16 cellular contexts compared by ENCODE assay signal in the genomic region with DNA sequence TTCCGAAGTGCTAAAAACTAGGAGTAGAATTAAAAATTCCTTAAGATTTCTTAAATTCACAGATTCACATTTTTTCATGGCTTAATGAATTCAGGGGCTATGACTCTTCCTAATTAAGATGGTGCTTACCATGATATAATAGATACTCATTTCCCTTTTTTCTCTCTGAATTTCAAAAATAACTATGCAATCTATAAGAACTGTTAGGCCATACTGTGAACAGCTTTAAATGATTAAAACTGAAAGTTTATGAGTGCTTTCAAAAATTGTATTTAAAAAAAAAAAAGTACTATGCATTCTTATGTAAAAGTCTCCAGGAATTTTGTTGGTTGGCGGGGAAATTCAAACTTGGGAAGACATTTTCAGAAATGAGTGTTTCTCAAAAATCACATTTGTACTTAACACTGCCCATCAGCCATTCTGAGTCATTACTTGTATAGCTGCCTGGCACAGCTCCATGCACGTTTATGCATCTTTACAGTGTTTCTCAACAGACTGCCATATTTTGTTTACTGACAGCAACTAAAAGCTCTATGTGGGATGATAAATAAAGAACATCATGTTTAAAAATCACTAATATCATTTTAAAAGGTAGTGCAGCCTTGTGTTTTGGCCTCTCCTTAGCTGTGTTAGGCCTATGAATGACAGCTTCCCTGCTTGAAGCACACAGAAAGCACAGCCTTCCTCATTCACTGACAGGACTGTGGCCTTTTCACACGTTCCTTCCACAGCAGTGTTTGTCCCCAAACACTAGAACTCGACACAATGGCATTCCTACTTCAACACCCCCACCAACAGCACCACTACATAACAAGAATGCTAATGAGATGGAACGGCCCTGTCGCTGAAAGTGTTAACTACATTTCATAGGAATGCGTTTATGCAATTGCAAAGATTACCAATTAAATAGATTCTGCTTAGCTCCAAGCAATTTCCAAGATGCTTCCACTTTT.
A peak's percentile ranks its signal among the peaks of the same experiment; 100 is the strongest.
DNase-seq lines count a peak whose midpoint lies in the region; ATAC-seq and TF ChIP-seq lines count a peak whose summit lies in the region.
"Had no signal": no experiment of that assay in that cellular context is flagged by ENCODE, and none has a peak within 500 bp of the region (broad histone marks: within the 10 kb centered on the region; RNA-seq: fewer than 3 reads in every experiment).

No MANE protein-coding gene starts in this region.

- H3K27ac ChIP-seq in GM23338 (ENCODE audit: low read depth): peak overlapping the region; percentile 90
- H3K27ac ChIP-seq: skin epidermis, tibial nerve had no signal

- H3K27me3 Mint-ChIP-seq in GM23338 (ENCODE audit: insufficient read depth, low read depth, poor library complexity) (peaks cover 3% of the 10 kb centered on the region), nephron progenitor cell (ENCODE audit: low read depth, poor library complexity) (peaks cover 3% of the 10 kb centered on the region)

- no peaks in the 10 kb centered on the region for H3K79me2 ChIP-seq in GM23338 (replicated peaks; ENCODE audit: insufficient read depth)

- H4K20me1 ChIP-seq in GM23338 (replicated peaks; ENCODE audit: insufficient read depth): no peaks in the 10 kb centered on the region

- DNase-seq in GM23338 (ENCODE audit: low spot score) (peak; percentile 77), NCI-H146 treated with DMSO at 0.1 percent for 48 hours (lab: John Stamatoyannopoulos, UW; ENCODE audit: unreplicated experiment) (peak; percentile 21), ecto neural progenitor cell (ENCODE audit: low spot score) (peak; percentile 55), nephron progenitor cell (peak; percentile 6), H7 (no peak), COLO668 (lab: John Stamatoyannopoulos, UW; ENCODE audit: unreplicated experiment) (no peak)
- no peak for DNase-seq in activated CD4-positive, alpha-beta T cell treated with anti-CD3 and anti-CD28 coated beads, Interleukin-2, amount 50 U/mL, for 48 hours
- DNase-seq in activated T-cell treated with anti-CD3 and anti-CD28 coated beads, Interleukin-2, amount 50 U/mL, for 1 hour: no peak
- DNase-seq: activated CD4-positive, alpha-beta T cell treated with anti-CD3 and anti-CD28 coated beads for 4 hours; cerebellar nuclear complex; left cardiac atrium; natural killer cell; NCI-H1092 treated with DMSO at 0.1 percent for 48 hours had no signal

- H3K36me3 Mint-ChIP-seq in GM23338 (ENCODE audit: low read depth): no peaks in the 10 kb centered on the region
- no peaks in the 10 kb centered on the region for H3K36me3 Mint-ChIP-seq in nephron progenitor cell (ENCODE audit: low read depth)
- H3K36me3 Mint-ChIP-seq: natural killer cell had no signal

- H3K27ac Mint-ChIP-seq in GM23338: peak overlapping the region; percentile 93
- peak overlapping the region; percentile 88 for H3K27ac Mint-ChIP-seq in nephron progenitor cell
- H3K27ac Mint-ChIP-seq: activated T-helper 2 cell treated with anti-CD3 and anti-CD28 coated beads, Interferon-gamma antibody, Interleukin-2, Interleukin-4, amounts not matched to agents 10 μg/mL and 5 μg/mL and 100 μg/mL, durations not matched to agents 14 hours and 24 hours and 36 hours; natural killer cell had no signal

- H3K4me3 Mint-ChIP-seq in GM23338 (peak overlapping the region; percentile 57), nephron progenitor cell (no peak overlapping the region)
- H3K4me3 Mint-ChIP-seq: natural killer cell had no signal

- H3K36me3 ChIP-seq in GM23338 (ENCODE audit: insufficient read depth) (no peaks in the 10 kb centered on the region), H7 (replicated peaks; ENCODE audit: control insufficient read depth, insufficient read depth, low read length) (no peaks in the 10 kb centered on the region)
- H3K36me3 ChIP-seq: tibial nerve had no signal

- no peaks in the 10 kb centered on the region for H3K9me3 Mint-ChIP-seq in GM23338
- no peaks in the 10 kb centered on the region for H3K9me3 Mint-ChIP-seq in nephron progenitor cell
- H3K9me3 Mint-ChIP-seq: activated T-helper 2 cell treated with anti-CD3 and anti-CD28 coated beads, Interferon-gamma antibody, Interleukin-2, Interleukin-4, amounts not matched to agents 10 μg/mL and 5 μg/mL and 100 μg/mL, durations not matched to agents 14 hours and 24 hours and 36 hours; natural killer cell had no signal

- TF ChIP-seq CTCF in GM23338 (conservative IDR thresholded peaks at IDR 0.05; ENCODE audit: low read depth in 2 of 2) (no peak), nephron progenitor cell (IDR thresholded peaks at IDR 0.05) (no peak)

- no peaks in the 10 kb centered on the region for H3F3A ChIP-seq in GM23338 (replicated peaks; ENCODE audit: low read depth)

- H3K4me1 ChIP-seq in GM23338 (ENCODE audit: insufficient read depth): peaks cover 60% of the 10 kb centered on the region

- H3K9me2 ChIP-seq in GM23338 (ENCODE audit: insufficient read depth): no peaks in the 10 kb centered on the region

- H3K4me1 Mint-ChIP-seq in GM23338 (peaks cover 44% of the 10 kb centered on the region), nephron progenitor cell (peaks cover 15% of the 10 kb centered on the region)
- H3K4me1 Mint-ChIP-seq: natural killer cell had no signal

- H2AFZ ChIP-seq in GM23338: no peak overlapping the region

- H3K27me3 ChIP-seq in GM23338 (ENCODE audit: insufficient read depth) (no peaks in the 10 kb centered on the region), H7 (ENCODE audit: control insufficient read depth, insufficient read depth, low read length) (no peaks in the 10 kb centered on the region)
- H3K27me3 ChIP-seq: tibial nerve had no signal

- H3K4me2 ChIP-seq in GM23338: peak overlapping the region; percentile 62

- ATAC-seq in GM23338: peak; percentile 91
- ATAC-seq: left cardiac atrium, natural killer cell had no signal

- peak overlapping the region; percentile 22 for H3K4me3 ChIP-seq in GM23338
- H3K4me3 ChIP-seq in H7 (ENCODE audit: insufficient read depth, low read depth, low read length): no peak overlapping the region
- H3K4me3 ChIP-seq: skin epidermis, tibial nerve had no signal

TF ChIP-seq in GM23338, 12 proteins besides CTCF, POLR2A, EP300 and RAD21:
- TF ChIP-seq STAT1 (IDR thresholded peaks at IDR 0.05; ENCODE audit: unreplicated experiment) (no peak), NANOG (IDR thresholded peaks at IDR 0.05; ENCODE audit: borderline replicate concordance) (0 out of 2 replicates have a peak, but pooled peaks have one; percentile 27)

Comparison
In these comparisons a context has a peak if more than half of its experiments do, and no peak if none do; other contexts are left out.
1. DNase-seq: peak in GM23338 (single experiment), NCI-H146 treated with DMSO at 0.1 percent for 48 hours (single experiment), ecto neural progenitor cell (single experiment) and nephron progenitor cell (single experiment); none in H7 (single experiment), COLO668 (single experiment), activated CD4-positive, alpha-beta T cell treated with anti-CD3 and anti-CD28 coated beads, Interleukin-2, amount 50 U/mL, for 48 hours (0 of 2) and activated T-cell treated with anti-CD3 and anti-CD28 coated beads, Interleukin-2, amount 50 U/mL, for 1 hour (single experiment).